ENCODE assay signal across 8 cellular contexts in genomic region chr3:111737712-111738097, GRCh38.
DNase-seq lines count a peak whose midpoint lies in the region; ATAC-seq and TF ChIP-seq lines count a peak whose summit lies in the region.

No MANE protein-coding gene starts in this region.

- H3K27me3 ChIP-seq in osteoblast (ENCODE audit: insufficient read depth, low read length) = no peaks in the 10 kb centered on the region

- H3K9me3 Mint-ChIP-seq in brain = no peaks in the 10 kb centered on the region

- H2AFZ ChIP-seq in osteoblast (ENCODE audit: low read length) = no peak overlapping the region

- TF ChIP-seq CTCF in brain (conservative IDR thresholded peaks at IDR 0.05) (no peak), osteoblast (IDR thresholded peaks at IDR 0.05; ENCODE audit: extremely low read depth, low read depth, low read length) (no peak)

- peak overlapping the region in 1 of 5 experiments; percentile 53 for H3K4me3 Mint-ChIP-seq in brain

- H3K27ac Mint-ChIP-seq in brain = peak overlapping the region in 3 of 5 experiments; percentile 23 to 85 (median 37)

- peak overlapping the region; percentile 41 for H3K4me2 ChIP-seq in osteoblast (ENCODE audit: insufficient read depth, low read length)

- peaks cover 33% of the 10 kb centered on the region for H3K4me1 Mint-ChIP-seq in brain

- H3K36me3 Mint-ChIP-seq in brain = peaks cover 6% of the 10 kb centered on the region

- no peaks in the 10 kb centered on the region for H4K20me1 ChIP-seq in osteoblast (ENCODE audit: insufficient read depth, low read length)

- DNase-seq in GM04503 (ENCODE audit: low read depth) (peak; percentile 88), osteoblast (ENCODE audit: insufficient read length, low spot score, missing footprints) (no peak), AML-193 (lab: John Stamatoyannopoulos, UW) (no peak), iPS-NIHi7 (ENCODE audit: extremely low spot score) (no peak)
- DNase-seq in activated effector memory CD4-positive, alpha-beta T cell treated with Interleukin-2 at 50 U/mL for 16 hours = no peak
- no peak for DNase-seq in activated CD4-positive, alpha-beta T cell treated with anti-CD3 and anti-CD28 coated beads for 1 hour

- H3K79me2 ChIP-seq in osteoblast (ENCODE audit: insufficient read depth, low read length) = no peaks in the 10 kb centered on the region

- H3K9me3 ChIP-seq in osteoblast (ENCODE audit: low read depth, low read length) = no peaks in the 10 kb centered on the region

- no peaks in the 10 kb centered on the region for H3K36me3 ChIP-seq in osteoblast (ENCODE audit: insufficient read depth, low read length)

- H3K4me3 ChIP-seq in osteoblast (ENCODE audit: insufficient read depth, low read length) = no peak overlapping the region

- peak; percentile 85 for ATAC-seq in HG03025 (IDR thresholded peaks at IDR 0.05; ENCODE audit: low FRiP score, unreplicated experiment)

- peaks cover 61% of the 10 kb centered on the region for H3K4me1 ChIP-seq in osteoblast (ENCODE audit: insufficient read depth, low read length)

- H3K27ac ChIP-seq in osteoblast (ENCODE audit: low read depth, low read length) = peak overlapping the region; percentile 84

- no peaks in the 10 kb centered on the region for H3K27me3 Mint-ChIP-seq in brain
